Comparison of ENCODE assay signal across 2 cellular contexts in genomic region chr10:96269438-96270300, GRCh38.
TF ChIP-seq lines count a peak whose summit lies in the region.

No MANE protein-coding gene starts in this region.

TF ChIP-seq in liver, 16 proteins besides CTCF, POLR2A, EP300 and RAD21:
- no peak for TF ChIP-seq HNF4A (conservative IDR thresholded peaks at IDR 0.05)
- TF ChIP-seq SP1 (IDR thresholded peaks at IDR 0.05): no peak
- TF ChIP-seq FOXA1 (IDR thresholded peaks at IDR 0.05): no peak
- no peak for TF ChIP-seq GABPA (IDR thresholded peaks at IDR 0.05 in 1 of 2, conservative IDR thresholded peaks at IDR 0.05 in 1 of 2)
- TF ChIP-seq ZBTB33 (IDR thresholded peaks at IDR 0.05): no peak
- TF ChIP-seq REST (IDR thresholded peaks at IDR 0.05): no peak
- no peak for TF ChIP-seq JUND (IDR thresholded peaks at IDR 0.05)
- TF ChIP-seq FOXA2 (IDR thresholded peaks at IDR 0.05): no peak
- no peak for TF ChIP-seq YY1 (IDR thresholded peaks at IDR 0.05)
- TF ChIP-seq MAX (IDR thresholded peaks at IDR 0.05): no peak
- no peak for TF ChIP-seq TAF1 (conservative IDR thresholded peaks at IDR 0.05)
- no peak for TF ChIP-seq RXRA (IDR thresholded peaks at IDR 0.05)
- no peak for TF ChIP-seq EGR1 (IDR thresholded peaks at IDR 0.05; ENCODE audit: low read depth in 2 of 2)
- TF ChIP-seq NR2F2 (IDR thresholded peaks at IDR 0.05): no peak
- TF ChIP-seq HNF4G (IDR thresholded peaks at IDR 0.05): no peak
- no peak for TF ChIP-seq ATF3 (IDR thresholded peaks at IDR 0.05)

TF ChIP-seq in HepG2, 621 proteins besides CTCF, POLR2A, EP300 and RAD21:
- TF ChIP-seq HDAC1 (CRISPR knock-in tag; IDR thresholded peaks at IDR 0.05): no peak
- TF ChIP-seq TCF7L2 (IDR thresholded peaks at IDR 0.05; ENCODE audit: low read depth, low read length): no peak
- no peak for TF ChIP-seq RXRB (CRISPR knock-in tag; IDR thresholded peaks at IDR 0.05; ENCODE audit: borderline replicate concordance)
